ENCODE assay signal across 27 cellular contexts in the genomic region with DNA sequence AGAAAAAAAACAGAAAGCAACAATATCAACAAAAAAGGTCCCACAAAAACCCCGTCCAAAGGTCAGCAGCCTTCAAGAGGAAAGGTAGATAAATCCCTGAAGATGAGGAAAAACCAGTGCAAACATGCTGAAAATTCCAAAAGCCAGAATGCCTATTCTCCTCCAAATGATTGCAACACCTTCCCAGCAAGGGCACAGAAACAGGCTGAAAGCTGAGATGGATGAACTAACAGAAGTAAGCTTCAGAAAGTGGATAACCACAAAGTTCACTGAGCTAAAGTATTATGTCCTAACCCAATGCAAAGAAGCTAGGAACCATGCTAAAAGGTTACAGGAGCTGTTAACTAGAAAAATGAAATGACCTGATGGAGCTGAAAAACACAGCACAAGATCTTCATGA.
"Had no signal": no experiment of that assay in that cellular context is flagged by ENCODE, and none has a peak within 500 bp of the region (broad histone marks: within the 10 kb centered on the region; RNA-seq: fewer than 3 reads in every experiment).

No MANE protein-coding gene starts in this region.

- H3K36me3 ChIP-seq: brain microvascular endothelial cell, cardiac muscle cell had no signal

- DNase-seq: activated CD4-positive, alpha-beta memory T cell treated with anti-CD3 and anti-CD28 coated beads, Interleukin-2, amount 10 ng/mL, durations not matched to agents 7 days and 5 days; activated CD4-positive, alpha-beta T cell treated with anti-CD3 and anti-CD28 coated beads, Interleukin-2, amount 10 ng/mL, durations not matched to agents 7 days and 5 days; activated CD4-positive, CD25-positive, alpha-beta regulatory T cell; activated CD8-positive, alpha-beta memory T cell treated with anti-CD3 and anti-CD28 coated beads, Interleukin-2, amount 50 U/mL, for 4 hours; activated naive CD8-positive, alpha-beta T cell treated with anti-CD3 and anti-CD28 coated beads, Interleukin-2, amount 50 U/mL, for 24 hours; activated T-cell treated with anti-CD3 and anti-CD28 coated beads, Interleukin-2, amount 50 U/mL, for 72 hours; brain microvascular endothelial cell; Karpas-422; NCI-H1048; NCI-H1930; NCI-H2171; NCI-H2227 treated with DMSO at 0.1 percent for 48 hours; NCI-H446 treated with DMSO at 0.1 percent for 48 hours; NCI-H526; NCI-H82; OCI-M1; RPMI8226; T-cell; T-helper 2 cell had no signal

- H3K27ac ChIP-seq: brain microvascular endothelial cell, cardiac muscle cell, SK-N-MC, VCaP had no signal

- H3K4me1 Mint-ChIP-seq: activated CD4-positive, alpha-beta memory T cell treated with anti-CD3 and anti-CD28 coated beads, Interleukin-2, amount 10 ng/mL, durations not matched to agents 7 days and 5 days; activated CD4-positive, alpha-beta T cell treated with anti-CD3 and anti-CD28 coated beads, Interleukin-2, amount 10 ng/mL, durations not matched to agents 7 days and 5 days; activated naive CD8-positive, alpha-beta T cell treated with anti-CD3 and anti-CD28 coated beads, Interleukin-2, amount 50 U/mL, for 24 hours; T-cell had no signal

- H3K27me3 Mint-ChIP-seq: activated CD4-positive, alpha-beta memory T cell treated with anti-CD3 and anti-CD28 coated beads, Interleukin-2, amount 10 ng/mL, durations not matched to agents 7 days and 5 days; activated CD4-positive, alpha-beta T cell treated with anti-CD3 and anti-CD28 coated beads, Interleukin-2, amount 10 ng/mL, durations not matched to agents 7 days and 5 days; activated naive CD8-positive, alpha-beta T cell treated with anti-CD3 and anti-CD28 coated beads, Interleukin-2, amount 50 U/mL, for 24 hours had no signal

- ATAC-seq: activated naive CD4-positive, alpha-beta T cell treated with anti-CD3 and anti-CD28 coated beads, Interleukin-2, amount 50 U/mL, for 72 hours; activated T-cell treated with anti-CD3 and anti-CD28 coated beads, Interleukin-2, amount 50 U/mL, for 72 hours; K562; Panc1; Right ventricle myocardium inferior; T-cell had no signal

- H3K4me3 ChIP-seq: cardiac muscle cell, K562, SK-N-MC had no signal

- H3K27me3 ChIP-seq: brain microvascular endothelial cell, cardiac muscle cell had no signal

- H3K36me3 Mint-ChIP-seq: T-cell had no signal

- H3K27ac Mint-ChIP-seq: activated CD4-positive, alpha-beta memory T cell treated with anti-CD3 and anti-CD28 coated beads, Interleukin-2, amount 10 ng/mL, durations not matched to agents 7 days and 5 days; activated CD4-positive, alpha-beta T cell treated with anti-CD3 and anti-CD28 coated beads, Interleukin-2, amount 10 ng/mL, durations not matched to agents 7 days and 5 days; activated naive CD4-positive, alpha-beta T cell treated with anti-CD3 and anti-CD28 coated beads, Interleukin-2, amount 50 U/mL, for 72 hours; activated naive CD8-positive, alpha-beta T cell treated with anti-CD3 and anti-CD28 coated beads, Interleukin-2, amount 50 U/mL, for 24 hours; activated T-cell treated with anti-CD3 and anti-CD28 coated beads, Interleukin-2, amount 50 U/mL, for 72 hours; activated T-helper 2 cell treated with anti-CD3 and anti-CD28 coated beads, Interferon-gamma antibody, Interleukin-2, Interleukin-4, amounts not matched to agents 10 μg/mL and 5 μg/mL and 100 μg/mL, durations not matched to agents 14 hours and 24 hours and 36 hours; T-cell had no signal

- H3K4me3 Mint-ChIP-seq: activated CD4-positive, alpha-beta memory T cell treated with anti-CD3 and anti-CD28 coated beads, Interleukin-2, amount 10 ng/mL, durations not matched to agents 7 days and 5 days; activated CD4-positive, alpha-beta T cell treated with anti-CD3 and anti-CD28 coated beads, Interleukin-2, amount 10 ng/mL, durations not matched to agents 7 days and 5 days; activated naive CD8-positive, alpha-beta T cell treated with anti-CD3 and anti-CD28 coated beads, Interleukin-2, amount 50 U/mL, for 24 hours; activated T-cell treated with anti-CD3 and anti-CD28 coated beads, Interleukin-2, amount 50 U/mL, for 72 hours; T-cell had no signal
